8 cellular contexts compared by ENCODE assay signal in genomic region chr3:50359760-50360110, GRCh38. TPM values are rescaled to one million over a fixed set of nuclear protein-coding genes. Genes with fewer than 3 reads are reported as not detected.
DNase-seq lines count a peak whose midpoint lies in the region; ATAC-seq, FAIRE-seq and TF ChIP-seq lines count a peak whose summit lies in the region.

No MANE protein-coding gene starts in this region.

- H3K27ac ChIP-seq in angular gyrus (ENCODE audit: low read depth, low read length) (peak overlapping the region; percentile 90), body of pancreas (peak overlapping the region in 1 of 4 donors; percentile 88)

- H3K9me3 ChIP-seq in body of pancreas = no peaks in the 10 kb centered on the region

- ATAC-seq in HG02852 (IDR thresholded peaks at IDR 0.05; ENCODE audit: unreplicated experiment) = peak; percentile 14
- ATAC-seq in natural killer cell = peak in 2 of 3 donors; percentile 11 to 15
- ATAC-seq in body of pancreas = no peak
- no peak for ATAC-seq in GM21825 (IDR thresholded peaks at IDR 0.05; ENCODE audit: unreplicated experiment)

- H3K36me3 Mint-ChIP-seq in Calu3 (ENCODE audit: insufficient read depth, unreplicated experiment) (peaks cover 20% of the 10 kb centered on the region), natural killer cell (no peaks in the 10 kb centered on the region)

- H3K27me3 ChIP-seq in body of pancreas = no peaks in the 10 kb centered on the region

- H3K9me3 Mint-ChIP-seq in Calu3 (ENCODE audit: low read depth, unreplicated experiment) (no peaks in the 10 kb centered on the region), natural killer cell (no peaks in the 10 kb centered on the region)

- BruUV-seq in Calu3 (replicated peaks; lab: Mats Ljungman, UMichigan) = no TSS peak

- H3K27me3 Mint-ChIP-seq in Calu3 (ENCODE audit: unreplicated experiment) (peaks cover 16% of the 10 kb centered on the region), natural killer cell (ENCODE audit: low read depth in 2 of 2) (no peaks in the 10 kb centered on the region)

- H3K4me1 ChIP-seq in body of pancreas = peaks cover 42% of the 10 kb centered on the region

- intact Hi-C loops in Calu3 (cut with micrococcal nuclease; ENCODE audit: unreplicated experiment) = no loop called here
- intact Hi-C loops in natural killer cell (cut with micrococcal nuclease) = loop anchor here (1.0 to 10.0 kb wide), 5 partner anchors 8 to 1025 kb away; partner anchors contain the start of genes HYAL3, IFRD2, MANF and NAA80
- intact Hi-C loops in body of pancreas (cut with DNase I) = no loop called here

- H3K27ac Mint-ChIP-seq in Calu3 (ENCODE audit: unreplicated experiment) (peak overlapping the region; percentile 92), natural killer cell (peak overlapping the region; percentile 92 to 96)

- no peak for FAIRE-seq in frontal cortex (lab: Jason Lieb, UNC)

- H3K4me3 ChIP-seq in body of pancreas = no peak overlapping the region

- CTCF ChIA-PET in Calu3 (lab: Charles Lee) = no interaction called here

- TF ChIP-seq POLR2A in body of pancreas (IDR thresholded peaks at IDR 0.05) = no peak

- H3K4me1 Mint-ChIP-seq in Calu3 (ENCODE audit: low read depth, unreplicated experiment) (peaks cover 10% of the 10 kb centered on the region), natural killer cell (peaks cover 30 to 52% of the 10 kb centered on the region in 2 donors)

- TF ChIP-seq CTCF in Calu3 (IDR thresholded peaks at IDR 0.05; ENCODE audit: unreplicated experiment) (no peak), natural killer cell (IDR thresholded peaks at IDR 0.05) (no peak), body of pancreas (IDR thresholded peaks at IDR 0.05) (no peak)

- H3K36me3 ChIP-seq in body of pancreas (replicated peaks in 1 of 2; ENCODE audit: insufficient read depth in 1 of 2, low read depth in 2 of 2) = peaks cover 4 to 6% of the 10 kb centered on the region in 2 donors

- H3K4me3 Mint-ChIP-seq in Calu3 (ENCODE audit: low read depth, unreplicated experiment) (peak overlapping the region; percentile 96), natural killer cell (peak overlapping the region; percentile 99)

- no peak for DNase-seq in Calu3
- no peak for DNase-seq in natural killer cell
- DNase-seq in frontal cortex (ENCODE audit: low spot score in 2 of 2) = no peak
- no peak for DNase-seq in body of pancreas
- no peak for DNase-seq in kidney glomerular epithelial cell (lab: John Stamatoyannopoulos, UW)

- WGBS in body of pancreas, 2 donors = 0 to 19% methylated on average over 4 to 8 of the region's 8 CpGs

RNA-seq across cellular contexts. Expression of gene TMEM115, which starts 0.4 kb away (rescaled TPM):
- total RNA-seq in Calu3 (2022) (29.3 and 29.4 TPM in 2 replicates), natural killer cell (10 to 100 TPM; 15.3 to 24.3 (median 22.7) TPM), frontal cortex (18.3 TPM), body of pancreas (10 to 100 TPM; 39.4 to 54.1 TPM)

RNA-seq across cellular contexts. Expression of gene CYB561D2, which starts 9.1 kb away (rescaled TPM):
- total RNA-seq in Calu3 (2022) (19.4 and 19.7 TPM in 2 replicates), natural killer cell (10 to 100 TPM; 39.6 to 54.0 (median 50.5) TPM), frontal cortex (11.0 TPM), body of pancreas (10 to 100 TPM; 11.4 to 29.0 TPM)

RNA-seq across cellular contexts. Expression of gene NPRL2, which starts 9.2 kb away (rescaled TPM):
- total RNA-seq in Calu3 (2022) (21.0 and 21.8 TPM in 2 replicates), natural killer cell (10 to 100 TPM; 78.9 to 87.6 (median 80.9) TPM), frontal cortex (20.8 TPM), body of pancreas (10 to 100 TPM; 27.0 to 30.9 TPM)

RNA-seq across cellular contexts. Expression of gene ZMYND10, which starts 14.2 kb away (rescaled TPM):
- total RNA-seq in Calu3 (2022) = 0.44 and 0.71 TPM in 2 replicates
- 1 to 10 TPM; 3.0 to 6.3 (median 3.5) TPM for total RNA-seq in natural killer cell
- total RNA-seq in frontal cortex = 3.7 TPM
- total RNA-seq in body of pancreas = 1 to 10 TPM; 1.3 to 2.3 TPM

RNA-seq across cellular contexts. Expression of gene RASSF1, which starts 19.1 kb away (rescaled TPM):
- 14.7 and 16.8 TPM in 2 replicates for total RNA-seq in Calu3 (2022)
- 100 to 1,000 TPM; 298 to 329 (median 305) TPM for total RNA-seq in natural killer cell
- total RNA-seq in frontal cortex = 12.6 TPM
- 10 to 100 TPM; 26.7 to 30.0 TPM for total RNA-seq in body of pancreas

Comparison
In these comparisons a context has a peak if more than half of its experiments do, and no peak if none do; other contexts are left out.
1. ATAC-seq: peak in HG02852 (single experiment) and natural killer cell (2 of 3); none in body of pancreas (single experiment) and GM21825 (single experiment).